ENCODE assay signal across 13 cellular contexts in the genomic region with DNA sequence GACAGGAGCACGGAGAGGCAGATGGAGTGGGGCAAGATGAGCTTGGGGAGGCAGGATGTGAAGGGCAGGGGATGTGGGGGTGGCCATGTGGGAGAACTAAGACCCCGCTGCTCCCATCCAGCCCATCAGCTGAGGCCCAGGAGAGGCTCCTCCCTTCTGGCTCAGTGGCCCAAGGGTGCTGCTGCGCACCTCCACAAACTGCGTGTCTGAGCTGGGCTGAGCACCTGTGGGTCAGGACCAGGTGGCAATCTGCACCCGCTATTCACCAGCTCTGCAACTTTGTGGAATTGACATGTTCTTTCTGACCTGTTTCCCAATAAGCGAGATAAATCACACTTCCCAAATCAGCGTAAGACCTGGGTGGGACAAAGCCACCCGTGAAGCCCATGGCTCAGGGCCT. TPM values are rescaled to one million over a fixed set of nuclear protein-coding genes. Genes with fewer than 3 reads are reported as not detected.
A peak's percentile ranks its signal among the peaks of the same experiment; 100 is the strongest.
DNase-seq lines count a peak whose midpoint lies in the region; ATAC-seq, FAIRE-seq and TF ChIP-seq lines count a peak whose summit lies in the region.
"Had no signal": no experiment of that assay in that cellular context is flagged by ENCODE, and none has a peak within 500 bp of the region (broad histone marks: within the 10 kb centered on the region; RNA-seq: fewer than 3 reads in every experiment).

No MANE protein-coding gene starts in this region.

- peak overlapping the region; percentile 17 for H3K4me3 ChIP-seq in CD8-positive, alpha-beta memory T cell (ENCODE audit: low read length)
- H3K4me3 ChIP-seq in Peyer's patch (no peak overlapping the region), H1 (ENCODE audit: extremely low read depth in 1 of 4, insufficient read depth in 2 of 4, low read depth in 3 of 4, low read length in 4 of 4) (no peak overlapping the region)
- H3K4me3 ChIP-seq: GM12878 had no signal

- no peaks in the 10 kb centered on the region for H3K9me3 ChIP-seq in CD8-positive, alpha-beta memory T cell (ENCODE audit: low read length)
- no peaks in the 10 kb centered on the region for H3K9me3 ChIP-seq in Peyer's patch
- H3K9me3 ChIP-seq in H1 (ENCODE audit: insufficient read depth in 2 of 2, low read depth in 1 of 2, low read length in 1 of 2) = no peaks in the 10 kb centered on the region

- DNase-seq in CD8-positive, alpha-beta memory T cell = no peak
- DNase-seq in Peyer's patch (no peak), H1 (ENCODE audit: low read depth in 1 of 2, low spot score in 2 of 2) (no peak)
- no peak for DNase-seq in stimulated activated effector memory CD8-positive, alpha-beta T cell treated with anti-CD3 and anti-CD28 coated beads, Interleukin-12 subunit alpha, Interleukin-12 subunit beta, amount 100 ng/mL, for 72 hours (ENCODE audit: low spot score in 2 of 2)
- DNase-seq: brain microvascular endothelial cell, HCEC 1CT, Karpas-422, NCI-H2029 treated with DMSO at 0.1 percent for 48 hours, nephron progenitor cell had no signal

- H3K4me1 ChIP-seq in CD8-positive, alpha-beta memory T cell (ENCODE audit: insufficient read depth, low read length) = peaks cover 51% of the 10 kb centered on the region
- peaks cover 0 to 31% (median 20%) of the 10 kb centered on the region in 4 donors for H3K4me1 ChIP-seq in Peyer's patch
- peaks cover 0 to 33% (median 21%) of the 10 kb centered on the region in 4 experiments; a peak in 6 of 7 replicates for H3K4me1 ChIP-seq in H1 (replicated peaks in 1 of 4; ENCODE audit: control insufficient read depth in 3 of 4, insufficient read depth in 4 of 4, low read length in 3 of 4)

- no peak overlapping the region for H3K56ac ChIP-seq in H1 (replicated peaks; ENCODE audit: insufficient read length, low read depth, low read length)

- H2BK5ac ChIP-seq in H1 (ENCODE audit: low read depth, low read length) = no peak overlapping the region

- H3K79me2 ChIP-seq in H1 (ENCODE audit: control insufficient read depth in 1 of 2, insufficient read depth in 2 of 2, low read length in 2 of 2) = no peaks in the 10 kb centered on the region

- no peaks in the 10 kb centered on the region for H3K27me3 ChIP-seq in CD8-positive, alpha-beta memory T cell (ENCODE audit: insufficient read depth, low read length, poor library complexity, severe bottlenecking)
- no peaks in the 10 kb centered on the region for H3K27me3 ChIP-seq in Peyer's patch
- H3K27me3 ChIP-seq in H1 (replicated peaks in 1 of 4; ENCODE audit: control insufficient read depth in 3 of 4, extremely low read depth in 1 of 4, insufficient read depth in 3 of 4, low read length in 3 of 4) = no peaks in the 10 kb centered on the region; a peak in 1 of 7 replicates
- H3K27me3 ChIP-seq: brain microvascular endothelial cell had no signal

- no peak overlapping the region for H3K23ac ChIP-seq in H1 (ENCODE audit: insufficient read length)

- peak overlapping the region; percentile 30 for H4K91ac ChIP-seq in H1 (replicated peaks; ENCODE audit: insufficient read length, low read length)

- peak overlapping the region; percentile 65 to 98 (median 96) for H3K27ac Mint-ChIP-seq in CD8-positive, alpha-beta memory T cell
- H3K27ac Mint-ChIP-seq in stimulated activated effector memory CD8-positive, alpha-beta T cell treated with anti-CD3 and anti-CD28 coated beads, Interleukin-12 subunit alpha, Interleukin-12 subunit beta, amount 100 ng/mL, for 72 hours = peak overlapping the region; percentile 17
- H3K27ac Mint-ChIP-seq: nephron progenitor cell had no signal

- H3K27ac ChIP-seq in CD8-positive, alpha-beta memory T cell (ENCODE audit: low read depth, low read length) = peak overlapping the region; percentile 4
- H3K27ac ChIP-seq in Peyer's patch (peak overlapping the region in 3 of 4 donors; percentile 2 to 80 (median 78)), H1 (ENCODE audit: low read depth, low read length) (no peak overlapping the region)
- H3K27ac ChIP-seq: brain microvascular endothelial cell had no signal

- H2BK12ac ChIP-seq in H1 (ENCODE audit: low read depth, low read length) = peak overlapping the region; percentile 77; the same call in 1 of the 2 replicates

- FAIRE-seq in H1 (lab: Jason Lieb, UNC) = no peak
- FAIRE-seq: GM12878 had no signal

- CTCF ChIA-PET in CD8-positive, alpha-beta memory T cell (lab: Charles Lee) = interaction anchor here (0.7 to 3.9 kb wide), 3 partner anchors 13 to 166 kb away, joined by 3 to 21 read pairs (median 3); a partner anchor contains a TSS
- CTCF ChIA-PET in H1 (lab: Charles Lee; ENCODE audit: partially characterized antibody) = interaction anchor here (1.0 to 5.9 kb wide), 13 partner anchors 9 to 119 kb away, joined by 3 to 44 read pairs (median 4); no protein-coding TSS in a partner anchor

- no peak for TF ChIP-seq CTCF in Peyer's patch (IDR thresholded peaks at IDR 0.05)
- no peak for TF ChIP-seq CTCF in H1 (IDR thresholded peaks at IDR 0.05; ENCODE audit: control extremely low read depth in 1 of 3, insufficient read depth in 1 of 3, low read depth in 1 of 3, low read length in 3 of 3)

- H2AFZ ChIP-seq in H1 (ENCODE audit: low read length) = no peak overlapping the region

- POLR2A ChIA-PET in CD8-positive, alpha-beta memory T cell (lab: Charles Lee) = interaction anchor here (2.2 kb wide), 1 partner anchor 7 kb away, joined by 6 read pairs; no protein-coding TSS in a partner anchor
- POLR2A ChIA-PET in H1 (lab: Charles Lee; ENCODE audit: partially characterized antibody) = interaction anchor here (1.6 to 7.6 kb wide), 5 partner anchors 8 to 21 kb away, joined by 3 to 63 read pairs (median 9); a partner anchor contains a TSS

- peaks cover 0 to 6% (median 4%) of the 10 kb centered on the region in 3 donors for H3K36me3 Mint-ChIP-seq in CD8-positive, alpha-beta memory T cell
- peaks cover 25% of the 10 kb centered on the region for H3K36me3 Mint-ChIP-seq in stimulated activated effector memory CD8-positive, alpha-beta T cell treated with anti-CD3 and anti-CD28 coated beads, Interleukin-12 subunit alpha, Interleukin-12 subunit beta, amount 100 ng/mL, for 72 hours

- H2BK15ac ChIP-seq in H1 (ENCODE audit: low read length) = peak overlapping the region; percentile 89; the same call in 1 of the 2 replicates

- WGBS in H1 (ENCODE audit: extremely low coverage in 1 of 2, insufficient coverage in 1 of 2, insufficient read length in 1 of 2, insufficient replicate concordance in 2 of 2, low coverage in 1 of 2, low lambda C conversion rate in 2 of 2, missing lambda C conversion rate in 1 of 2), 2 experiments = 91% methylated on average over 8 of the region's 8 CpGs; no CpG with 5 or more reads in 1 of the 2 experiments

- H3K4me3 Mint-ChIP-seq in CD8-positive, alpha-beta memory T cell = peak overlapping the region in 4 of 7 donors; percentile 6 to 79 (median 41)
- no peak overlapping the region for H3K4me3 Mint-ChIP-seq in stimulated activated effector memory CD8-positive, alpha-beta T cell treated with anti-CD3 and anti-CD28 coated beads, Interleukin-12 subunit alpha, Interleukin-12 subunit beta, amount 100 ng/mL, for 72 hours
- H3K4me3 Mint-ChIP-seq: nephron progenitor cell had no signal

- no peaks in the 10 kb centered on the region for H3K23me2 ChIP-seq in H1 (ENCODE audit: low read depth, low read length)

- H3K18ac ChIP-seq in H1 (ENCODE audit: extremely low read depth, low read length) = no peak overlapping the region

- TF ChIP-seq POLR2A in Peyer's patch (IDR thresholded peaks at IDR 0.05) (no peak), H1 (IDR thresholded peaks at IDR 0.05; ENCODE audit: control extremely low read depth in 1 of 2, low read depth in 2 of 2, low read length in 2 of 2) (no peak)

- peaks cover 0 to 1% of the 10 kb centered on the region in 2 experiments for H4K20me1 ChIP-seq in H1 (replicated peaks in 1 of 2; ENCODE audit: control insufficient read depth in 1 of 2, insufficient read depth in 2 of 2, low read length in 2 of 2)

- no peaks in the 10 kb centered on the region for H3K36me3 ChIP-seq in CD8-positive, alpha-beta memory T cell (ENCODE audit: insufficient read depth, low read length)
- H3K36me3 ChIP-seq in Peyer's patch (peaks cover 0 to 11% (median 0%) of the 10 kb centered on the region in 3 donors), H1 (ENCODE audit: control insufficient read depth in 2 of 4, insufficient read depth in 4 of 4, low read length in 3 of 4) (no peaks in the 10 kb centered on the region)
- H3K36me3 ChIP-seq: brain microvascular endothelial cell had no signal

- TF ChIP-seq EP300 in H1 (IDR thresholded peaks at IDR 0.05; ENCODE audit: borderline replicate concordance in 1 of 2, low read depth in 2 of 2, low read length in 2 of 2) = no peak

- peak overlapping the region; percentile 60; the same call in 1 of the 2 replicates for H4K8ac ChIP-seq in H1 (ENCODE audit: extremely low read depth, insufficient read depth, low read length)

- no peak overlapping the region for H4K5ac ChIP-seq in H1 (ENCODE audit: insufficient read length, low read depth, low read length)

- 0 out of 2 replicates have a peak overlapping the region, but pooled peaks have one; percentile 75 for H2BK20ac ChIP-seq in H1 (ENCODE audit: low read length)

- H2AK5ac ChIP-seq in H1 (ENCODE audit: low read depth, low read length) = peak overlapping the region; percentile 44; the same call in 1 of the 2 replicates

- H3K4me1 Mint-ChIP-seq in CD8-positive, alpha-beta memory T cell = peaks cover 44 to 63% (median 50%) of the 10 kb centered on the region in 3 donors
- H3K4me1 Mint-ChIP-seq in stimulated activated effector memory CD8-positive, alpha-beta T cell treated with anti-CD3 and anti-CD28 coated beads, Interleukin-12 subunit alpha, Interleukin-12 subunit beta, amount 100 ng/mL, for 72 hours = peaks cover 69% of the 10 kb centered on the region

- TF ChIP-seq RAD21 in H1 (IDR thresholded peaks at IDR 0.05 in 1 of 2, conservative IDR thresholded peaks at IDR 0.05 in 1 of 2; ENCODE audit: low read depth in 2 of 2, low read length in 2 of 2) = no peak

- no peak overlapping the region for H3K14ac ChIP-seq in H1 (ENCODE audit: insufficient read length)

- no peaks in the 10 kb centered on the region for H3K79me1 ChIP-seq in H1 (ENCODE audit: low read depth, low read length)

- H3K9ac ChIP-seq in H1 (replicated peaks in 1 of 4; ENCODE audit: extremely low read depth in 1 of 4, low read depth in 3 of 4, low read length in 3 of 4) = no peak overlapping the region; a peak in 1 of 7 replicates

- H3K27me3 Mint-ChIP-seq in CD8-positive, alpha-beta memory T cell = no peaks in the 10 kb centered on the region

- H3K4ac ChIP-seq in H1 (replicated peaks; ENCODE audit: insufficient read length, low read depth, low read length) = peak overlapping the region; percentile 88

- H2BK120ac ChIP-seq in H1 (replicated peaks; ENCODE audit: low read depth, low read length) = no peak overlapping the region

- no peak overlapping the region for H3K4me2 ChIP-seq in H1 (ENCODE audit: insufficient read depth in 1 of 2, low read depth in 2 of 2, low read length in 2 of 2)

- no peak for ATAC-seq in stimulated activated effector memory CD8-positive, alpha-beta T cell treated with anti-CD3 and anti-CD28 coated beads, Interleukin-12 subunit alpha, Interleukin-12 subunit beta, amount 100 ng/mL, for 72 hours
- no peak for ATAC-seq in HG03095 (IDR thresholded peaks at IDR 0.05; ENCODE audit: unreplicated experiment)
- ATAC-seq in GM21515 (IDR thresholded peaks at IDR 0.05; ENCODE audit: unreplicated experiment) = no peak
- ATAC-seq in GM21381 (IDR thresholded peaks at IDR 0.05; ENCODE audit: unreplicated experiment) = no peak

- H3K9me3 Mint-ChIP-seq in CD8-positive, alpha-beta memory T cell = no peaks in the 10 kb centered on the region
- H3K9me3 Mint-ChIP-seq in stimulated activated effector memory CD8-positive, alpha-beta T cell treated with anti-CD3 and anti-CD28 coated beads, Interleukin-12 subunit alpha, Interleukin-12 subunit beta, amount 100 ng/mL, for 72 hours = no peaks in the 10 kb centered on the region
- H3K9me3 Mint-ChIP-seq: nephron progenitor cell had no signal

RNA-seq across cellular contexts. Expression of a gene that starts 11.5 kb away (rescaled TPM):
- total RNA-seq in CD8-positive, alpha-beta memory T cell = 10 to 100 TPM; 27.2 to 29.6 TPM
- polyA plus RNA-seq in CD8-positive, alpha-beta memory T cell = 16.4 TPM
- 100 to 1,000 TPM; 118 to 226 (median 185) TPM for total RNA-seq in Peyer's patch
- total RNA-seq in H1 (2021; fragmentation: NEBNext Ultra II Directional; extraction: Animal tissue kit (Norgen Biotek cat#: 25700)) = 69.9 and 70.8 TPM in 2 replicates
- polyA plus RNA-seq in H1 (2011; rRNA removed) = 28.6 and 64.6 TPM in 2 replicates
- 34.1 TPM for polyA plus RNA-seq in H1 (2011; cell fraction: cytosol; rRNA removed)
- polyA plus RNA-seq in H1 (2011; cell fraction: nucleus; rRNA removed) = 270 TPM
- 45.2 to 64.7 TPM (median 53.7 TPM) in 4 replicates for polyA plus RNA-seq in H1 (2012, experiment 1 of 2)
- 36.4 TPM for polyA plus RNA-seq in H1 (2012, experiment 2 of 2)
- 88.4 TPM for polyA plus RNA-seq in H1 (2013, experiment 1 of 2)
- polyA plus RNA-seq in H1 (2013, experiment 2 of 2) = 76.5 TPM
- 21.0 and 35.5 TPM in 2 replicates for polyA minus RNA-seq in H1 (2011; rRNA and poly(A)+ RNA removed)
- 60.1 TPM for polyA minus RNA-seq in H1 (2011; cell fraction: cytosol; rRNA and poly(A)+ RNA removed)
- 90.1 TPM for polyA minus RNA-seq in H1 (2011; cell fraction: nucleus; rRNA and poly(A)+ RNA removed)
